Comparison of ENCODE assay signal across 8 cellular contexts in genomic region chr15:101126618-101127502, GRCh38.
DNase-seq lines count a peak whose midpoint lies in the region; ATAC-seq, FAIRE-seq and TF ChIP-seq lines count a peak whose summit lies in the region.

No MANE protein-coding gene starts in this region.

- DNase-seq in activated naive CD4-positive, alpha-beta T cell treated with anti-CD3 and anti-CD28 coated beads, Interleukin-2, amount 10 ng/mL, durations not matched to agents 7 days and 5 days, result peak; percentile 42
- peak; percentile 35 for DNase-seq in kidney
- no peak for DNase-seq in Caco-2
- DNase-seq in activated gamma-delta T cell treated with Interleukin-2 at 50 U/mL for 16 hours, result no peak

- H3K4me1 ChIP-seq in KMS-11 (ENCODE audit: low read depth, poor library complexity, severe bottlenecking), result peaks cover 84% of the 10 kb centered on the region
- peaks cover 0 to 3% of the 10 kb centered on the region in 2 donors for H3K4me1 ChIP-seq in kidney (ENCODE audit: control insufficient read depth in 1 of 2, insufficient read depth in 1 of 2, low read depth in 1 of 2, low read length in 2 of 2)
- peaks cover 4 to 25% (median 20%) of the 10 kb centered on the region in 5 donors for H3K4me1 ChIP-seq in subcutaneous abdominal adipose tissue (ENCODE audit: control insufficient read depth in 5 of 5, insufficient read depth in 5 of 5, low read length in 5 of 5)
- H3K4me1 ChIP-seq in Caco-2, result no peaks in the 10 kb centered on the region

- no peak for FAIRE-seq in kidney (lab: Jason Lieb, UNC)

- H3K4me2 ChIP-seq in KMS-11, result peak overlapping the region; percentile 68

- peak overlapping the region; percentile 97 for H3K27ac Mint-ChIP-seq in activated naive CD4-positive, alpha-beta T cell treated with anti-CD3 and anti-CD28 coated beads, Interleukin-2, amount 10 ng/mL, durations not matched to agents 7 days and 5 days
- no peak overlapping the region for H3K27ac Mint-ChIP-seq in Caco-2 (ENCODE audit: unreplicated experiment)

- BruUV-seq in Caco-2 (replicated peaks; lab: Mats Ljungman, UMichigan), result no TSS peak

- no peaks in the 10 kb centered on the region for H3K36me3 ChIP-seq in KMS-11 (ENCODE audit: insufficient read depth)
- no peaks in the 10 kb centered on the region for H3K36me3 ChIP-seq in kidney (ENCODE audit: control insufficient read depth in 1 of 2, insufficient read depth in 2 of 2, low read length in 2 of 2)
- H3K36me3 ChIP-seq in subcutaneous abdominal adipose tissue (ENCODE audit: control insufficient read depth in 5 of 5, insufficient read depth in 5 of 5, low read length in 5 of 5), result no peaks in the 10 kb centered on the region
- no peaks in the 10 kb centered on the region for H3K36me3 ChIP-seq in Caco-2 (ENCODE audit: control insufficient read depth, insufficient read depth, low read length)

- TF ChIP-seq CTCF in KMS-11 (conservative IDR thresholded peaks at IDR 0.05; ENCODE audit: low read depth, low read length), result no peak
- TF ChIP-seq CTCF in kidney (IDR thresholded peaks at IDR 0.05; ENCODE audit: borderline replicate concordance, extremely low read depth, insufficient read depth), result no peak
- TF ChIP-seq CTCF in Caco-2 (IDR thresholded peaks at IDR 0.05; ENCODE audit: insufficient read depth in 1 of 2, low read depth in 1 of 2, low read length in 1 of 2, severe bottlenecking in 1 of 2, unreplicated experiment in 1 of 2), result no peak

- H4K20me1 ChIP-seq in KMS-11 (ENCODE audit: insufficient read depth), result no peaks in the 10 kb centered on the region

- peak; percentile 60 for ATAC-seq in GM18502 (IDR thresholded peaks at IDR 0.05; ENCODE audit: poor library complexity, unreplicated experiment)
- peak; percentile 33 for ATAC-seq in GM21717 (IDR thresholded peaks at IDR 0.05; ENCODE audit: unreplicated experiment)

- peak overlapping the region; percentile 88 for H3K27ac ChIP-seq in KMS-11
- peak overlapping the region in 1 of 2 donors; percentile 47 for H3K27ac ChIP-seq in kidney (ENCODE audit: low read depth in 2 of 2, low read length in 2 of 2)
- peak overlapping the region; percentile 63 for H3K27ac ChIP-seq in subcutaneous abdominal adipose tissue (ENCODE audit: low read depth, low read length)

- H3K36me3 Mint-ChIP-seq in activated naive CD4-positive, alpha-beta T cell treated with anti-CD3 and anti-CD28 coated beads, Interleukin-2, amount 10 ng/mL, durations not matched to agents 7 days and 5 days, result peaks cover 14% of the 10 kb centered on the region
- no peaks in the 10 kb centered on the region for H3K36me3 Mint-ChIP-seq in Caco-2 (ENCODE audit: insufficient read depth, unreplicated experiment)

- H3K27me3 Mint-ChIP-seq in activated naive CD4-positive, alpha-beta T cell treated with anti-CD3 and anti-CD28 coated beads, Interleukin-2, amount 10 ng/mL, durations not matched to agents 7 days and 5 days, result peaks cover 18% of the 10 kb centered on the region
- peaks cover 5% of the 10 kb centered on the region for H3K27me3 Mint-ChIP-seq in Caco-2 (ENCODE audit: insufficient read depth, unreplicated experiment)

- POLR2A ChIA-PET in Caco-2 (lab: Charles Lee), result interaction anchor here (0.5 kb wide), 1 partner anchor 125 kb away, joined by 3 read pairs; the partner anchor contains the start of gene CHSY1

- H3K27me3 ChIP-seq in KMS-11 (ENCODE audit: insufficient read depth, low read depth) (no peaks in the 10 kb centered on the region), subcutaneous abdominal adipose tissue (ENCODE audit: control insufficient read depth in 5 of 5, insufficient read depth in 4 of 5, low read length in 5 of 5) (no peaks in the 10 kb centered on the region), Caco-2 (replicated peaks; ENCODE audit: control insufficient read depth, insufficient read depth, low read length) (no peaks in the 10 kb centered on the region; the same call in 1 of the 2 replicates)

- H3K4me3 Mint-ChIP-seq in activated naive CD4-positive, alpha-beta T cell treated with anti-CD3 and anti-CD28 coated beads, Interleukin-2, amount 10 ng/mL, durations not matched to agents 7 days and 5 days, result peak overlapping the region; percentile 59
- H3K4me3 Mint-ChIP-seq in Caco-2 (ENCODE audit: unreplicated experiment), result no peak overlapping the region

- intact Hi-C loops in kidney (cut with DNase I) (no loop called here), Caco-2 (cut with micrococcal nuclease; ENCODE audit: unreplicated experiment) (no loop called here)

- peaks cover 3% of the 10 kb centered on the region for H3K9me3 Mint-ChIP-seq in activated naive CD4-positive, alpha-beta T cell treated with anti-CD3 and anti-CD28 coated beads, Interleukin-2, amount 10 ng/mL, durations not matched to agents 7 days and 5 days
- H3K9me3 Mint-ChIP-seq in Caco-2 (ENCODE audit: unreplicated experiment), result no peaks in the 10 kb centered on the region

- H3K4me3 ChIP-seq in KMS-11 (IDR thresholded peaks at IDR 0.05; ENCODE audit: insufficient read depth, low read depth, low read length) (no peak overlapping the region), kidney (ENCODE audit: low read length in 2 of 2) (no peak overlapping the region), subcutaneous abdominal adipose tissue (ENCODE audit: low read depth in 1 of 5, low read length in 5 of 5) (no peak overlapping the region), Caco-2 (ENCODE audit: low read depth, low read length) (no peak overlapping the region)

- H3K79me2 ChIP-seq in KMS-11 (ENCODE audit: insufficient read depth, low read depth), result 0 out of 2 replicates have a peak, but pooled peaks cover 6% of the 10 kb centered on the region

- H3K4me1 Mint-ChIP-seq in activated naive CD4-positive, alpha-beta T cell treated with anti-CD3 and anti-CD28 coated beads, Interleukin-2, amount 10 ng/mL, durations not matched to agents 7 days and 5 days, result peaks cover 78% of the 10 kb centered on the region
- peaks cover 7% of the 10 kb centered on the region for H3K4me1 Mint-ChIP-seq in Caco-2 (ENCODE audit: low read depth, unreplicated experiment)

- CTCF ChIA-PET in activated naive CD4-positive, alpha-beta T cell treated with anti-CD3 and anti-CD28 coated beads, Interleukin-2, amount 10 ng/mL, durations not matched to agents 7 days and 5 days (lab: Charles Lee), result interaction anchor here (0.6 to 1.7 kb wide), 11 partner anchors 62 to 131 kb away, joined by 3 to 8 read pairs (median 3); partner anchors contain the start of gene CHSY1
- CTCF ChIA-PET in Caco-2 (lab: Charles Lee), result no interaction called here

- H2AFZ ChIP-seq in KMS-11 (ENCODE audit: low read depth), result peak overlapping the region; percentile 6; the same call in 1 of the 2 replicates

- H3K9me3 ChIP-seq in kidney (ENCODE audit: control insufficient read depth in 1 of 2, low read length in 2 of 2) (peaks cover 0 to 7% of the 10 kb centered on the region in 2 donors), subcutaneous abdominal adipose tissue (ENCODE audit: control insufficient read depth in 5 of 5, low read length in 5 of 5) (peaks cover 0 to 5% (median 3%) of the 10 kb centered on the region in 5 donors), Caco-2 (0 out of 2 replicates have a peak, but pooled peaks cover 3% of the 10 kb centered on the region)

- H3K9ac ChIP-seq in KMS-11 (peak overlapping the region; percentile 39; the same call in 1 of the 2 replicates), kidney (ENCODE audit: low read length in 2 of 2) (no peak overlapping the region), subcutaneous abdominal adipose tissue (ENCODE audit: low read length in 5 of 5) (peak overlapping the region in 2 of 5 donors; percentile 1 to 39)

Comparison
In these comparisons a context has a peak if more than half of its experiments do, and no peak if none do; other contexts are left out.
1. DNase-seq: peak in activated naive CD4-positive, alpha-beta T cell treated with anti-CD3 and anti-CD28 coated beads, Interleukin-2, amount 10 ng/mL, durations not matched to agents 7 days and 5 days (single experiment) and kidney (single experiment); none in Caco-2 (0 of 2) and activated gamma-delta T cell treated with Interleukin-2 at 50 U/mL for 16 hours (single experiment).